ENCODE assay signal across 22 cellular contexts in the genomic region with DNA sequence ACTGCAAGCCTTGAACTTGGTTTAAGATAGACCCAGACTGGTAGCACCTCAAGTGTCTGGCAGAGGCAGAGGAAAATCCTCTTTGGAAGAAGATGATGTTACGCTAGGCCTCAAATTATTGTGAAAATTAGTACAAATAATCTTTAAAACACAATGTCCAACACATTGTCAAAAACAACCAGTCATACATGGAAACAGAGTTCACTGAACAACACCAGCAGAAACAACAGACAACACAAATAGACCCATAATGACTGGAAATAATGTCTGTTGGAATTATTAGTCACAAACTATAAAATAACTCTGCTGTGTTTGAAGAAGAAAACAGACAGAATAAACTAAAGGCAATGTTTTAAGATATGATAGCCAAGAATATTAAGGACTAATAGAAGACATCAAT. TPM values are rescaled to one million over a fixed set of nuclear protein-coding genes. Genes with fewer than 3 reads are reported as not detected.
DNase-seq lines count a peak whose midpoint lies in the region; ATAC-seq, FAIRE-seq and TF ChIP-seq lines count a peak whose summit lies in the region.
"Had no signal": no experiment of that assay in that cellular context is flagged by ENCODE, and none has a peak within 500 bp of the region (broad histone marks: within the 10 kb centered on the region; RNA-seq: fewer than 3 reads in every experiment).

No MANE protein-coding gene starts in this region.

- POLR2A ChIA-PET in HEK293 (lab: Yijun Ruan, JAX), result no interaction called here

- ATAC-seq in GM21717 (IDR thresholded peaks at IDR 0.05; ENCODE audit: unreplicated experiment), result no peak

- TF ChIP-seq POLR2A in GM12892 (IDR thresholded peaks at IDR 0.05; ENCODE audit: low read depth, low read length), result no peak

- H3K27ac ChIP-seq in HEK293 (ENCODE audit: extremely low read depth, low read depth, low read length), result no peak overlapping the region
- no peak overlapping the region for H3K27ac ChIP-seq in small intestine (ENCODE audit: low read depth in 1 of 2, low read length in 1 of 2)
- H3K27ac ChIP-seq: BLaER1 had no signal

- H3K4me1 ChIP-seq in HEK293 (ENCODE audit: control insufficient read depth, insufficient read depth, low read length) (no peaks in the 10 kb centered on the region), small intestine (ENCODE audit: control insufficient read depth in 2 of 2, insufficient read depth in 1 of 2, low read depth in 1 of 2, low read length in 1 of 2) (no peaks in the 10 kb centered on the region)
- H3K4me1 ChIP-seq: BE2C had no signal

- CTCF ChIA-PET in HEK293 (lab: Yijun Ruan, JAX), result interaction anchor here (2.4 to 4.6 kb wide), 2 partner anchors 9 to 156 kb away, joined by 14 to 50 read pairs; no protein-coding TSS in a partner anchor

- H3K9me3 ChIP-seq in HEK293 (ENCODE audit: control insufficient read depth, insufficient read depth, low read depth, low read length) (no peaks in the 10 kb centered on the region), small intestine (ENCODE audit: control insufficient read depth, low read depth) (no peaks in the 10 kb centered on the region)
- H3K9me3 ChIP-seq: BE2C had no signal

- 84 to 100% (median 100%) methylated on average over 1 of the region's 1 CpG for WGBS in small intestine, 3 donors

- no peak overlapping the region for H3K4me3 ChIP-seq in HEK293 (ENCODE audit: low read depth, low read length)
- H3K4me3 ChIP-seq in small intestine (ENCODE audit: low read depth in 1 of 2, low read length in 2 of 2), result no peak overlapping the region
- H3K4me3 ChIP-seq: BLaER1 had no signal

- no peak for TF ChIP-seq CTCF in HEK293 (tag by site-specific recombination; IDR thresholded peaks at IDR 0.05)

- peak; percentile 61 for FAIRE-seq in GM12892 (lab: Jason Lieb, UNC)
- FAIRE-seq in small intestine (lab: Jason Lieb, UNC), result no peak

- DNase-seq in GM12892 (ENCODE audit: insufficient read length) (no peak), small intestine (no peak)
- DNase-seq in stimulated activated CD4-positive, alpha-beta T cell treated with anti-CD3 and anti-CD28 coated beads, Interleukin-2, amount 100 ng/mL, for 48 hours, result no peak
- DNase-seq: 8988T; ACHN; BE2C; C1 segment of cervical spinal cord; CD4-positive, alpha-beta memory T cell; CD4-positive, CD25-positive, alpha-beta regulatory T cell; CD8-positive, alpha-beta memory T cell; COR-L47; DMS 273 treated with DMSO at 0.1 percent for 48 hours; DMS153; DMS53; DMS79; DND-41; EL; GDM1 had no signal

- peaks cover 0 to 2% of the 10 kb centered on the region in 2 donors for H3K27me3 ChIP-seq in small intestine (ENCODE audit: control insufficient read depth in 2 of 2, insufficient read depth in 2 of 2, low read length in 2 of 2)
- H3K27me3 ChIP-seq: BE2C, BLaER1 had no signal

- H3K36me3 ChIP-seq in HEK293 (ENCODE audit: control insufficient read depth in 2 of 2, insufficient read depth in 1 of 2, low read length in 2 of 2) (no peaks in the 10 kb centered on the region), small intestine (ENCODE audit: control insufficient read depth in 2 of 2, insufficient read depth in 2 of 2, low read length in 2 of 2) (no peaks in the 10 kb centered on the region)
- H3K36me3 ChIP-seq: BE2C, BLaER1 had no signal

TF ChIP-seq in HEK293, 187 proteins besides CTCF, POLR2A, EP300 and RAD21:
- TF ChIP-seq, protein P1, sequence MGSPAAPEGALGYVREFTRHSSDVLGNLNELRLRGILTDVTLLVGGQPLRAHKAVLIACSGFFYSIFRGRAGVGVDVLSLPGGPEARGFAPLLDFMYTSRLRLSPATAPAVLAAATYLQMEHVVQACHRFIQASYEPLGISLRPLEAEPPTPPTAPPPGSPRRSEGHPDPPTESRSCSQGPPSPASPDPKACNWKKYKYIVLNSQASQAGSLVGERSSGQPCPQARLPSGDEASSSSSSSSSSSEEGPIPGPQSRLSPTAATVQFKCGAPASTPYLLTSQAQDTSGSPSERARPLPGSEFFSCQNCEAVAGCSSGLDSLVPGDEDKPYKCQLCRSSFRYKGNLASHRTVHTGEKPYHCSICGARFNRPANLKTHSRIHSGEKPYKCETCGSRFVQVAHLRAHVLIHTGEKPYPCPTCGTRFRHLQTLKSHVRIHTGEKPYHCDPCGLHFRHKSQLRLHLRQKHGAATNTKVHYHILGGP (tag by site-specific recombination; IDR thresholded peaks at IDR 0.05), result no peak
- TF ChIP-seq, protein P2, sequence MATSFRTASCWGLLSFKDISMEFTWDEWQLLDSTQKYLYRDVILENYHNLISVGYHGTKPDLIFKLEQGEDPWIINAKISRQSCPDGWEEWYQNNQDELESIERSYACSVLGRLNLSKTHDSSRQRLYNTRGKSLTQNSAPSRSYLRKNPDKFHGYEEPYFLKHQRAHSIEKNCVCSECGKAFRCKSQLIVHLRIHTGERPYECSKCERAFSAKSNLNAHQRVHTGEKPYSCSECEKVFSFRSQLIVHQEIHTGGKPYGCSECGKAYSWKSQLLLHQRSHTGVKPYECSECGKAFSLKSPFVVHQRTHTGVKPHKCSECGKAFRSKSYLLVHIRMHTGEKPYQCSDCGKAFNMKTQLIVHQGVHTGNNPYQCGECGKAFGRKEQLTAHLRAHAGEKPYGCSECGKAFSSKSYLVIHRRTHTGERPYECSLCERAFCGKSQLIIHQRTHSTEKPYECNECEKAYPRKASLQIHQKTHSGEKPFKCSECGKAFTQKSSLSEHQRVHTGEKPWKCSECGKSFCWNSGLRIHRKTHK (tag by site-specific recombination; IDR thresholded peaks at IDR 0.05), result peak; percentile 72
- TF ChIP-seq, protein P3, sequence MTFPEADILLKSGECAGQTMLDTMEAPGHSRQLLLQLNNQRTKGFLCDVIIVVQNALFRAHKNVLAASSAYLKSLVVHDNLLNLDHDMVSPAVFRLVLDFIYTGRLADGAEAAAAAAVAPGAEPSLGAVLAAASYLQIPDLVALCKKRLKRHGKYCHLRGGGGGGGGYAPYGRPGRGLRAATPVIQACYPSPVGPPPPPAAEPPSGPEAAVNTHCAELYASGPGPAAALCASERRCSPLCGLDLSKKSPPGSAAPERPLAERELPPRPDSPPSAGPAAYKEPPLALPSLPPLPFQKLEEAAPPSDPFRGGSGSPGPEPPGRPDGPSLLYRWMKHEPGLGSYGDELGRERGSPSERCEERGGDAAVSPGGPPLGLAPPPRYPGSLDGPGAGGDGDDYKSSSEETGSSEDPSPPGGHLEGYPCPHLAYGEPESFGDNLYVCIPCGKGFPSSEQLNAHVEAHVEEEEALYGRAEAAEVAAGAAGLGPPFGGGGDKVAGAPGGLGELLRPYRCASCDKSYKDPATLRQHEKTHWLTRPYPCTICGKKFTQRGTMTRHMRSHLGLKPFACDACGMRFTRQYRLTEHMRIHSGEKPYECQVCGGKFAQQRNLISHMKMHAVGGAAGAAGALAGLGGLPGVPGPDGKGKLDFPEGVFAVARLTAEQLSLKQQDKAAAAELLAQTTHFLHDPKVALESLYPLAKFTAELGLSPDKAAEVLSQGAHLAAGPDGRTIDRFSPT (tag by site-specific recombination; IDR thresholded peaks at IDR 0.05), result no peak
- TF ChIP-seq SETDB1 (IDR thresholded peaks at IDR 0.05; ENCODE audit: insufficient read length, low read length) (peak; percentile 24), ZNF391 (tag by site-specific recombination; IDR thresholded peaks at IDR 0.05; ENCODE audit: borderline replicate concordance, low read depth) (no peak)
TF ChIP-seq in HEK293: peak in this region for 2.

RNA-seq across cellular contexts. Expression of a gene that starts 15.4 kb away (rescaled TPM):
- not detected for polyA plus RNA-seq in GM12892 (2012; ENCODE audit: missing spikeins)
- 1 to 10 TPM in 2 of 3 donors, not detected in 1; 1.5 to 2.4 TPM for polyA plus RNA-seq in small intestine
- polyA plus RNA-seq: AG04450; CD4-positive, alpha-beta memory T cell; CD4-positive, CD25-positive, alpha-beta regulatory T cell; CD8-positive, alpha-beta memory T cell had no signal
